8 cellular contexts compared by ENCODE assay signal in genomic region chr3:100260685-100261480, GRCh38.
DNase-seq lines count a peak whose midpoint lies in the region; ATAC-seq and TF ChIP-seq lines count a peak whose summit lies in the region.

TBC1D23 (plus strand) TSS chr3:100260992; CDS start chr3:100261019, 27 bp downstream.

- TF ChIP-seq CTCF in AG10803 (conservative IDR thresholded peaks at IDR 0.05; ENCODE audit: low read length), result no peak

- ATAC-seq in GM19043 (IDR thresholded peaks at IDR 0.05; ENCODE audit: low read depth, unreplicated experiment) (peak; percentile 100), HG03378 (IDR thresholded peaks at IDR 0.05; ENCODE audit: unreplicated experiment) (peak; percentile 100)
- peak; percentile 100 for ATAC-seq in activated CD4-positive, CD25-positive, alpha-beta regulatory T cell treated with anti-CD3 and anti-CD28 coated beads, Interleukin-2, amount 50 U/mL, for 24 hours

- H3K4me3 ChIP-seq in AG10803 (ENCODE audit: low read length), result peak within 1 kb of the TSS; percentile 95

- peak; percentile 100 for DNase-seq in AG10803 (ENCODE audit: low read depth)
- DNase-seq in NCI-H446 treated with DMSO at 0.1 percent for 48 hours (lab: John Stamatoyannopoulos, UW), result peak; percentile 98
- peak; percentile 100 for DNase-seq in cerebellar cortex (ENCODE audit: low spot score)
- DNase-seq in iris pigment epithelial cell (ENCODE audit: low read depth), result peak; percentile 100
- DNase-seq in stimulated activated CD4-positive, alpha-beta T cell treated with anti-CD3 and anti-CD28 coated beads, Interleukin-12 subunit alpha, Interleukin-12 subunit beta, amount 100 ng/mL, for 24 hours (ENCODE audit: low read depth in 2 of 2), result peak; percentile 95 to 96

Comparison
In these comparisons a context has a peak if more than half of its experiments do, and no peak if none do; other contexts are left out.
1. Peak in every context shown above with its lines: DNase-seq, ATAC-seq and H3K4me3 ChIP-seq.